Comparison of ENCODE assay signal across 24 cellular contexts in genomic region chr17:2466936-2467335, GRCh38. TPM values are rescaled to one million over a fixed set of nuclear protein-coding genes. Genes with fewer than 3 reads are reported as not detected.
DNase-seq lines count a peak whose midpoint lies in the region; ATAC-seq and TF ChIP-seq lines count a peak whose summit lies in the region.
"Had no signal": no experiment of that assay in that cellular context is flagged by ENCODE, and none has a peak within 500 bp of the region (broad histone marks: within the 10 kb centered on the region; RNA-seq: fewer than 3 reads in every experiment).

No MANE protein-coding gene starts in this region.

- no peak overlapping the region for H3K4me3 ChIP-seq in HEK293 (ENCODE audit: low read depth, low read length)
- no peak overlapping the region for H3K4me3 ChIP-seq in esophagus muscularis mucosa
- no peak overlapping the region for H3K4me3 ChIP-seq in mesenchymal stem cell (ENCODE audit: insufficient read depth in 1 of 2, low read depth in 1 of 2, low read length in 2 of 2)
- H3K4me3 ChIP-seq in tibial nerve, result no peak overlapping the region
- H3K4me3 ChIP-seq: BLaER1, MG63, PC-9 had no signal

- H2BK120ac ChIP-seq in mesenchymal stem cell (ENCODE audit: low read depth, low read length), result no peak overlapping the region

- H2AFZ ChIP-seq in mesenchymal stem cell (ENCODE audit: low read depth, low read length), result no peak overlapping the region
- H2AFZ ChIP-seq: PC-9 had no signal

- no peak overlapping the region for H2BK15ac ChIP-seq in mesenchymal stem cell (ENCODE audit: low read depth, poor library complexity, severe bottlenecking)

- H3K36me3 ChIP-seq in HEK293 (ENCODE audit: control insufficient read depth in 2 of 2, insufficient read depth in 1 of 2, low read length in 2 of 2) (peaks cover 62 to 68% of the 10 kb centered on the region in 2 experiments), esophagus muscularis mucosa (peaks cover 33 to 97% (median 72%) of the 10 kb centered on the region in 4 donors), mesenchymal stem cell (ENCODE audit: control insufficient read depth in 1 of 2, insufficient read depth in 2 of 2, low read depth in 1 of 2, low read length in 2 of 2) (peaks cover 22 to 59% of the 10 kb centered on the region in 2 experiments), tibial nerve (peaks cover 0 to 88% (median 22%) of the 10 kb centered on the region in 3 donors)

- CTCF ChIA-PET in HEK293 (lab: Yijun Ruan, JAX), result interaction anchor here (0.7 to 1.2 kb wide), 2 partner anchors 17 to 114 kb away, joined by 3 read pairs; no protein-coding TSS in a partner anchor

- intact Hi-C loops in esophagus muscularis mucosa (cut with DNase I) (no loop called here), Right ventricle myocardium superior (cut with DNase I) (no loop called here)

- H3K14ac ChIP-seq in mesenchymal stem cell (ENCODE audit: low read length in 2 of 2), result no peak overlapping the region

- DNase-seq in ACHN (peak; percentile 86), esophagus muscularis mucosa (ENCODE audit: extremely low spot score) (peak; percentile 62), mesenchymal stem cell (no peak), Right ventricle myocardium superior (no peak), tibial nerve (ENCODE audit: low spot score in 2 of 2) (no peak)
- DNase-seq: 8988T; CD4-positive, CD25-positive, alpha-beta regulatory T cell; DMS53; GF-D8; H7; HFFc6; KG1; MG63; NCI-H1105 treated with DMSO at 0.1 percent for 48 hours; NCI-H146; NCI-H2029; NCI-H446 treated with DMSO at 0.1 percent for 48 hours; NCI-H526 treated with DMSO at 0.1 percent for 48 hours; PC-9; RPMI8226; SHP77 had no signal

- no peak overlapping the region for H2BK5ac ChIP-seq in mesenchymal stem cell (ENCODE audit: low read depth, low read length, poor library complexity, severe bottlenecking)

- H4K91ac ChIP-seq in mesenchymal stem cell (ENCODE audit: low read length), result no peak overlapping the region

- no peak overlapping the region for H3K18ac ChIP-seq in mesenchymal stem cell (ENCODE audit: low read depth in 1 of 2, low read length in 2 of 2)

- H3K4ac ChIP-seq in mesenchymal stem cell (ENCODE audit: low read depth in 1 of 2, low read length in 2 of 2), result no peak overlapping the region

- no peak overlapping the region for H3K4me2 ChIP-seq in mesenchymal stem cell (ENCODE audit: low read length, poor library complexity, severe bottlenecking)
- H3K4me2 ChIP-seq: BLaER1, PC-9 had no signal

- 98% methylated on average over 12 of the region's 13 CpGs for WGBS in esophagus muscularis mucosa
- WGBS in mesenchymal stem cell, result 96% methylated on average over 11 of the region's 13 CpGs
- 89 to 95% methylated on average over 13 of the region's 13 CpGs for WGBS in tibial nerve, 2 donors

- H3K23ac ChIP-seq in mesenchymal stem cell (ENCODE audit: low read length in 2 of 2), result no peak overlapping the region

- no peak overlapping the region for H2BK12ac ChIP-seq in mesenchymal stem cell (ENCODE audit: low read length in 2 of 2)

- H3K9me3 ChIP-seq in HEK293 (ENCODE audit: control insufficient read depth, insufficient read depth, low read depth, low read length) (no peaks in the 10 kb centered on the region), esophagus muscularis mucosa (no peaks in the 10 kb centered on the region), mesenchymal stem cell (ENCODE audit: control insufficient read depth, low read length) (no peaks in the 10 kb centered on the region), tibial nerve (no peaks in the 10 kb centered on the region)
- H3K9me3 ChIP-seq: BLaER1, MG63 had no signal

- no peak overlapping the region for H4K8ac ChIP-seq in mesenchymal stem cell (ENCODE audit: low read length)

- ATAC-seq in Right ventricle myocardium superior (ENCODE audit: poor library complexity) (no peak), GM19397 (IDR thresholded peaks at IDR 0.05; ENCODE audit: unreplicated experiment) (no peak)

- TF ChIP-seq EP300 in esophagus muscularis mucosa (IDR thresholded peaks at IDR 0.05) (no peak), tibial nerve (IDR thresholded peaks at IDR 0.05) (no peak)

- H3K27me3 ChIP-seq in esophagus muscularis mucosa, result no peaks in the 10 kb centered on the region
- no peaks in the 10 kb centered on the region for H3K27me3 ChIP-seq in mesenchymal stem cell (ENCODE audit: control insufficient read depth in 1 of 2, insufficient read depth in 1 of 2, low read length in 2 of 2)
- H3K27me3 ChIP-seq in tibial nerve, result no peaks in the 10 kb centered on the region
- H3K27me3 ChIP-seq: BLaER1, MG63 had no signal

- no peak overlapping the region for H2AK5ac ChIP-seq in mesenchymal stem cell (ENCODE audit: low read length, severe bottlenecking)

- TF ChIP-seq POLR2A in esophagus muscularis mucosa (IDR thresholded peaks at IDR 0.05; ENCODE audit: low read depth) (no peak), tibial nerve (IDR thresholded peaks at IDR 0.05) (no peak)

- H3K27ac ChIP-seq in HEK293 (ENCODE audit: extremely low read depth, low read depth, low read length) (no peak overlapping the region), esophagus muscularis mucosa (replicated peaks in 1 of 4) (no peak overlapping the region), mesenchymal stem cell (ENCODE audit: low read length, poor library complexity, severe bottlenecking) (peak overlapping the region; percentile 42), tibial nerve (no peak overlapping the region)
- H3K27ac ChIP-seq: BLaER1, PC-9 had no signal

- H3K79me1 ChIP-seq in mesenchymal stem cell (replicated peaks; ENCODE audit: low read length, poor library complexity, severe bottlenecking), result peaks cover 1% of the 10 kb centered on the region

- no peak for TF ChIP-seq CTCF in HEK293 (tag by site-specific recombination; IDR thresholded peaks at IDR 0.05)
- no peak for TF ChIP-seq CTCF in esophagus muscularis mucosa (IDR thresholded peaks at IDR 0.05)
- TF ChIP-seq CTCF in tibial nerve (IDR thresholded peaks at IDR 0.05), result no peak

- H3K4me1 ChIP-seq in HEK293 (ENCODE audit: control insufficient read depth, insufficient read depth, low read length), result no peaks in the 10 kb centered on the region
- H3K4me1 ChIP-seq in esophagus muscularis mucosa, result no peaks in the 10 kb centered on the region
- peaks cover 6% of the 10 kb centered on the region for H3K4me1 ChIP-seq in mesenchymal stem cell (ENCODE audit: control insufficient read depth, insufficient read depth, low read depth, low read length)
- no peaks in the 10 kb centered on the region for H3K4me1 ChIP-seq in tibial nerve
- H3K4me1 ChIP-seq: BLaER1 had no signal

- no peak overlapping the region for H3K9ac ChIP-seq in mesenchymal stem cell (ENCODE audit: low read length)
- H3K9ac ChIP-seq: BLaER1 had no signal

- in situ Hi-C loops in ACHN (cut with HindIII; ENCODE audit: low pct_ligation_motif_present, low pct_unique_long_range_greater_than_20kb, low sequenced_read_pairs), result no loop called here

- POLR2A ChIA-PET in HEK293 (lab: Yijun Ruan, JAX), result no interaction called here

TF ChIP-seq in HEK293, 187 proteins besides CTCF, POLR2A, EP300 and RAD21:
- TF ChIP-seq SCRT1 (tag by site-specific recombination; IDR thresholded peaks at IDR 0.05; ENCODE audit: borderline replicate concordance), result peak; percentile 93
- TF ChIP-seq SCRT2 (tag by site-specific recombination; IDR thresholded peaks at IDR 0.05), result peak; percentile 64; the same call in 1 of the 2 replicates
- no peak for TF ChIP-seq ZNF561 (tag by site-specific recombination; IDR thresholded peaks at IDR 0.05; ENCODE audit: borderline replicate concordance)
TF ChIP-seq in HEK293: peak in this region for 2.

RNA-seq across cellular contexts. Expression of gene METTL16, which starts 44.8 kb away (rescaled TPM):
- total RNA-seq in esophagus muscularis mucosa (10 to 100 TPM; 18.9 to 28.8 (median 24.5) TPM), Right ventricle myocardium superior (16.7 TPM), tibial nerve (10 to 100 TPM; 26.5 to 38.1 (median 33.9) TPM)
- 17.3 TPM for polyA plus RNA-seq in mesenchymal stem cell (2013, experiment 1 of 2)
- 17.3 TPM for polyA plus RNA-seq in mesenchymal stem cell (2013, experiment 2 of 2)

Comparison
In these comparisons a context has a peak if more than half of its experiments do, and no peak if none do; other contexts are left out.
1. DNase-seq: peak in ACHN (single experiment) and esophagus muscularis mucosa (single experiment); none in mesenchymal stem cell (single experiment), Right ventricle myocardium superior (single experiment) and tibial nerve (0 of 2).